In the genomic region with DNA sequence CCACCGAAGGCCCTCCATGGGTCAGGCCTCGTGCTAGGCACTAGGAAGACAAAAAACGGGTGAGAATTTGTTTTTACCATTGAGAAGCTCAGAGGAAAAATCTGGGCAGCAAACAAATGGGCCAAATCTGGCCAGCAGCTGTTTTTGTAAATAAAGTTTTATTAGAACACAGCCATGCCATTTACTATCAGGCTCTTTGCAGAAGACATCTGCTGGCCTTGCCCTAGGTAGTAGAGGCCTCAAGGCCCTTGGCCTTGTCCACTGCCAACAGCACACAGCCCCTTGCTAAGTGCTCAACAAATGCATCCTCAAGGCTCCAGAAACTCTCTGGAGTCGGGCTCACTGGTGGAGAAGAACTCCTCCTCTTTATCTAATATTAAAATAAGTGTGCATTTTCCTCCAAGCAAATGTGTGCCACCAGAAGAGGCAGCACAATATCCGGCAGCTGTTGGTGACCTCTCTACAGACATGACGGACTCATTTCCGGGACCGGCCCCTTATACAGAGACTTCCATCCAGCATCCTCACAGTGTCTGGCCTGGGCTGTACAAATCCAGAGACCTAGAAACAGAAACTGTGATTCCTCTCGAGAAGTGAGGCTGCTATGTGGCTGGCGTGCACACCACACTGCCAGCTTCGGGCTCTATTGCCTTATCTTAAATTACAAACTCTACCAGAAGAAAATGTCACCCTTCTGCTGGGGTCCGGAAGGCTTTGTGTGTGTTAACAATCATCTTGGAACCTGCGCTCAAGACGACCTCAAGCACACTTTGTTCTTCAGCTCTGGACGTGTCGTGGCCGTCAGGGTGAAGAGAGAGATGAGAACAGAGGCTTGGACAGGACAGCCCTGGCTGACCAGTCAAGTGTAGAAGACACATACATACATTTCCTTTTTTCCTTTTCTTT, we compare ENCODE assay signal across 13 cellular contexts.
DNase-seq lines count a peak whose midpoint lies in the region; ATAC-seq, FAIRE-seq and TF ChIP-seq lines count a peak whose summit lies in the region.
"Had no signal": no experiment of that assay in that cellular context is flagged by ENCODE, and none has a peak within 500 bp of the region (broad histone marks: within the 10 kb centered on the region; RNA-seq: fewer than 3 reads in every experiment).

No MANE protein-coding gene starts in this region.

- TF ChIP-seq RAD21 in SK-N-SH (IDR thresholded peaks at IDR 0.05; ENCODE audit: low read length), result no peak
- TF ChIP-seq RAD21 in GM12878 (IDR thresholded peaks at IDR 0.05; ENCODE audit: insufficient read depth, low read depth, low read length), result no peak

- TF ChIP-seq EP300 in SK-N-SH (IDR thresholded peaks at IDR 0.05; ENCODE audit: borderline replicate concordance in 1 of 2, low read depth in 1 of 2, low read length in 1 of 2) (no peak), GM12878 (IDR thresholded peaks at IDR 0.05; ENCODE audit: borderline replicate concordance in 1 of 2, control insufficient read depth in 1 of 2, low read depth in 2 of 2, low read length in 2 of 2) (no peak)

- SMC1A ChIA-PET in GM12878 (lab: Charles Lee; ENCODE audit: uncharacterized antibody, unreplicated experiment), result interaction anchor here (0.7 to 4.1 kb wide), 21 partner anchors 9 to 425 kb away, joined by 3 to 52 read pairs (median 6); no protein-coding TSS in a partner anchor

- H4K20me1 ChIP-seq in SK-N-SH (ENCODE audit: insufficient read depth) (no peaks in the 10 kb centered on the region), GM12878 (ENCODE audit: control insufficient read depth, insufficient read depth) (no peaks in the 10 kb centered on the region)

- peaks cover 6% of the 10 kb centered on the region in 2 experiments for H3K4me1 ChIP-seq in SK-N-SH (ENCODE audit: control insufficient read depth in 1 of 2, insufficient read depth in 2 of 2, low read depth in 1 of 2, low read length in 1 of 2)
- peaks cover 48% of the 10 kb centered on the region for H3K4me1 ChIP-seq in GM12878 (ENCODE audit: control insufficient read depth, insufficient read depth, low read length)
- peaks cover 50% of the 10 kb centered on the region for H3K4me1 ChIP-seq in lower lobe of right lung
- H3K4me1 ChIP-seq in subcutaneous abdominal adipose tissue (ENCODE audit: control insufficient read depth in 5 of 5, insufficient read depth in 5 of 5, low read length in 5 of 5), result peaks cover 16 to 79% (median 59%) of the 10 kb centered on the region in 5 donors

- H3K79me2 ChIP-seq in SK-N-SH (ENCODE audit: insufficient read depth) (no peaks in the 10 kb centered on the region), GM12878 (ENCODE audit: control insufficient read depth, insufficient read depth, low read length) (peaks cover 2% of the 10 kb centered on the region; the same call in 1 of the 2 replicates)

- intact Hi-C loops in GM12878 (cut with micrococcal nuclease; ENCODE audit: unreplicated experiment), result no loop called here
- intact Hi-C loops in lower lobe of right lung (cut with DNase I), result no loop called here

- no TSS peak for BruUV-seq in GM12878 (replicated peaks; lab: Mats Ljungman, UMichigan)

- H3K27ac ChIP-seq in SK-N-SH (ENCODE audit: low read depth in 2 of 2, low read length in 1 of 2), result peak overlapping the region in 1 of 2 experiments; percentile 79; a peak in 2 of 4 replicates
- H3K27ac ChIP-seq in GM12878 (ENCODE audit: control insufficient read depth, insufficient read depth), result peak overlapping the region; percentile 95; the same call in 1 of the 2 replicates
- H3K27ac ChIP-seq in lower lobe of right lung, result peak overlapping the region; percentile 65
- H3K27ac ChIP-seq in subcutaneous abdominal adipose tissue (ENCODE audit: low read depth, low read length), result peak overlapping the region; percentile 84
- H3K27ac ChIP-seq: 22Rv1 had no signal

- ATAC-seq in SK-N-SH treated with all-trans-retinoic acid at 6 μM for 48 hours (no peak), GM12878 (no peak), lower lobe of right lung (no peak), GM21526 (IDR thresholded peaks at IDR 0.05; ENCODE audit: low FRiP score, unreplicated experiment) (no peak), GM21737 (IDR thresholded peaks at IDR 0.05; ENCODE audit: unreplicated experiment) (no peak)
- ATAC-seq: stimulated activated naive CD8-positive, alpha-beta T cell treated with anti-CD3 and anti-CD28 coated beads, Interleukin-15, amount 100 ng/mL, for 72 hours had no signal

- H3K9me2 ChIP-seq in SK-N-SH, result no peaks in the 10 kb centered on the region

- H3K4me2 ChIP-seq in SK-N-SH, result no peak overlapping the region
- no peak overlapping the region for H3K4me2 ChIP-seq in GM12878 (ENCODE audit: control insufficient read depth, insufficient read depth)

- H3K9me3 ChIP-seq in SK-N-SH, result no peaks in the 10 kb centered on the region
- H3K9me3 ChIP-seq in GM12878 (replicated peaks; ENCODE audit: control insufficient read depth, insufficient read depth, low read length), result peaks cover 9% of the 10 kb centered on the region; the same call in 2 of the 3 replicates
- H3K9me3 ChIP-seq in lower lobe of right lung, result no peaks in the 10 kb centered on the region
- no peaks in the 10 kb centered on the region for H3K9me3 ChIP-seq in subcutaneous abdominal adipose tissue (ENCODE audit: control insufficient read depth in 5 of 5, low read length in 5 of 5)

- POLR2A ChIA-PET in SK-N-SH (lab: Yijun Ruan, JAX), result no interaction called here
- POLR2A ChIA-PET in GM12878 (lab: Charles Lee), result interaction anchor here (0.6 to 1.5 kb wide), 5 partner anchors 22 to 314 kb away, joined by 3 to 4 read pairs (median 3); no protein-coding TSS in a partner anchor

- RAD21 ChIA-PET in GM12878 (lab: Charles Lee; ENCODE audit: unreplicated experiment), result interaction anchor here (0.9 to 5.5 kb wide), 9 partner anchors 8 to 123 kb away, joined by 3 to 48 read pairs (median 4); no protein-coding TSS in a partner anchor

- 92% methylated on average over 17 of the region's 17 CpGs for WGBS in SK-N-SH (ENCODE audit: low lambda C conversion rate)
- 76% methylated on average over 17 of the region's 17 CpGs for WGBS in GM12878 (ENCODE audit: insufficient coverage, insufficient replicate concordance, low lambda C conversion rate, missing lambda C conversion rate)

- H3K4me3 ChIP-seq in SK-N-SH (ENCODE audit: low read depth in 2 of 2, low read length in 1 of 2), result no peak overlapping the region
- H3K4me3 ChIP-seq in GM12878, result no peak overlapping the region
- no peak overlapping the region for H3K4me3 ChIP-seq in lower lobe of right lung
- H3K4me3 ChIP-seq in subcutaneous abdominal adipose tissue (ENCODE audit: low read depth in 1 of 5, low read length in 5 of 5), result no peak overlapping the region

- H2AFZ ChIP-seq in SK-N-SH (ENCODE audit: low read depth), result no peak overlapping the region
- H2AFZ ChIP-seq in GM12878 (ENCODE audit: control insufficient read depth, low read depth, low read length), result no peak overlapping the region

- H3K9ac ChIP-seq in SK-N-SH, result 0 out of 2 replicates have a peak overlapping the region, but pooled peaks have one; percentile 8
- H3K9ac ChIP-seq in GM12878 (ENCODE audit: control insufficient read depth, insufficient read depth, low read length), result no peak overlapping the region
- H3K9ac ChIP-seq in subcutaneous abdominal adipose tissue (ENCODE audit: low read length in 5 of 5), result peak overlapping the region in 2 of 5 donors; percentile 6 to 15

- FAIRE-seq in GM12878 (lab: Jason Lieb, UNC), result no peak

- CTCF ChIA-PET in SK-N-SH (lab: Yijun Ruan, JAX), result interaction anchor here (1.7 kb wide), 1 partner anchor 8 kb away, joined by 5 read pairs; no protein-coding TSS in a partner anchor
- CTCF ChIA-PET in GM12878 (lab: Yijun Ruan, JAX), result interaction anchor here (0.7 to 2.1 kb wide), 5 partner anchors 14 to 426 kb away, joined by 3 to 6 read pairs (median 4); no protein-coding TSS in a partner anchor

- TF ChIP-seq POLR2A in GM12878 (IDR thresholded peaks at IDR 0.05; ENCODE audit: low read depth, low read length), result no peak

- H3K36me3 ChIP-seq in SK-N-SH (replicated peaks in 1 of 2; ENCODE audit: control insufficient read depth in 1 of 2, insufficient read depth in 2 of 2, low read length in 1 of 2) (no peaks in the 10 kb centered on the region), GM12878 (ENCODE audit: control insufficient read depth in 2 of 2, insufficient read depth in 2 of 2, low read length in 1 of 2) (no peaks in the 10 kb centered on the region), lower lobe of right lung (no peaks in the 10 kb centered on the region), subcutaneous abdominal adipose tissue (ENCODE audit: control insufficient read depth in 5 of 5, insufficient read depth in 5 of 5, low read length in 5 of 5) (no peaks in the 10 kb centered on the region)

- in situ Hi-C loops in GM12878 (cut with MboI), result no loop called here

- TF ChIP-seq CTCF in SK-N-SH (IDR thresholded peaks at IDR 0.05) (no peak), GM12878 (IDR thresholded peaks at IDR 0.05 in 2 of 3, conservative IDR thresholded peaks at IDR 0.05 in 1 of 3; ENCODE audit: control insufficient read depth in 2 of 3, extremely low read depth in 1 of 3, insufficient read depth in 1 of 3, low read depth in 3 of 3, low read length in 3 of 3) (no peak), lower lobe of right lung (IDR thresholded peaks at IDR 0.05) (no peak)

- no peaks in the 10 kb centered on the region for H3K27me3 ChIP-seq in SK-N-SH (ENCODE audit: insufficient read depth)
- H3K27me3 ChIP-seq in GM12878 (replicated peaks in 1 of 2; ENCODE audit: control insufficient read depth in 2 of 2, insufficient read depth in 2 of 2, low read length in 1 of 2), result no peaks in the 10 kb centered on the region
- no peaks in the 10 kb centered on the region for H3K27me3 ChIP-seq in lower lobe of right lung (ENCODE audit: low read depth)
- H3K27me3 ChIP-seq in subcutaneous abdominal adipose tissue (ENCODE audit: control insufficient read depth in 5 of 5, insufficient read depth in 4 of 5, low read length in 5 of 5), result no peaks in the 10 kb centered on the region

- peaks cover 8% of the 10 kb centered on the region for H3F3A ChIP-seq in SK-N-SH (replicated peaks; ENCODE audit: insufficient read depth)

- DNase-seq in SK-N-SH, result no peak
- DNase-seq in GM12878 (ENCODE audit: low read depth, low spot score), result no peak
- DNase-seq in lower lobe of right lung, result no peak
- no peak for DNase-seq in middle frontal gyrus (ENCODE audit: extremely low spot score, low spot score)
- DNase-seq: activated CD4-positive, alpha-beta T cell treated with anti-CD3 and anti-CD28 coated beads, Interleukin-2, amount 50 U/mL, for 48 hours; cortex of kidney; GDM1; stimulated activated naive CD8-positive, alpha-beta T cell treated with anti-CD3 and anti-CD28 coated beads, Interleukin-15, amount 100 ng/mL, for 72 hours had no signal

TF ChIP-seq in SK-N-SH, 30 proteins besides CTCF, POLR2A, EP300 and RAD21 (continues in another document):
- TF ChIP-seq MEF2A (IDR thresholded peaks at IDR 0.05; ENCODE audit: borderline replicate concordance, low read depth), result no peak

TF ChIP-seq in GM12878, 131 proteins besides CTCF, POLR2A, EP300 and RAD21 (continues in another document):
- no peak for TF ChIP-seq ZNF274 (IDR thresholded peaks at IDR 0.05; ENCODE audit: insufficient read depth, insufficient read length)
